Comparison of ENCODE assay signal across 25 cellular contexts in genomic region chr10:50648935-50649227, GRCh38. TPM values are rescaled to one million over a fixed set of nuclear protein-coding genes. Genes with fewer than 3 reads are reported as not detected.
DNase-seq lines count a peak whose midpoint lies in the region; ATAC-seq and TF ChIP-seq lines count a peak whose summit lies in the region.
"Had no signal": no experiment of that assay in that cellular context is flagged by ENCODE, and none has a peak within 500 bp of the region (broad histone marks: within the 10 kb centered on the region; RNA-seq: fewer than 3 reads in every experiment).

No MANE protein-coding gene starts in this region.

- H3K27ac Mint-ChIP-seq in GM23338, result no peak overlapping the region
- peak overlapping the region; percentile 63 for H3K27ac Mint-ChIP-seq in activated B cell treated with CpG ODN at 0.5 μM for 24 hours
- H3K27ac Mint-ChIP-seq: CD8-positive, alpha-beta memory T cell; HFFc6 had no signal

- no peak for TF ChIP-seq RAD21 in liver (IDR thresholded peaks at IDR 0.05)

- H3K4me1 Mint-ChIP-seq in GM23338 (peaks cover 8% of the 10 kb centered on the region), activated B cell treated with CpG ODN at 0.5 μM for 24 hours (peaks cover 41% of the 10 kb centered on the region)

- H3K79me2 ChIP-seq in GM23338 (replicated peaks; ENCODE audit: insufficient read depth), result no peaks in the 10 kb centered on the region

- TF ChIP-seq CTCF in GM23338 (conservative IDR thresholded peaks at IDR 0.05; ENCODE audit: low read depth in 2 of 2), result no peak
- TF ChIP-seq CTCF in activated B cell treated with CpG ODN at 0.5 μM for 24 hours (IDR thresholded peaks at IDR 0.05), result no peak
- no peak for TF ChIP-seq CTCF in liver (IDR thresholded peaks at IDR 0.05; ENCODE audit: low read depth, low read length, missing input control)

- ATAC-seq in GM23338 (no peak), activated B cell treated with CpG ODN at 0.5 μM for 24 hours (ENCODE audit: low read depth) (no peak)

- no peaks in the 10 kb centered on the region for H3K9me3 ChIP-seq in liver (ENCODE audit: control insufficient read depth in 4 of 4, low read length in 3 of 4)
- H3K9me3 ChIP-seq: BE2C, HAP-1 had no signal

- H3K9ac ChIP-seq in liver (ENCODE audit: low read depth in 1 of 2, low read length in 2 of 2), result no peak overlapping the region

- no peaks in the 10 kb centered on the region for H3K27me3 ChIP-seq in GM23338 (ENCODE audit: insufficient read depth)
- no peaks in the 10 kb centered on the region for H3K27me3 ChIP-seq in liver (ENCODE audit: control insufficient read depth in 4 of 4, insufficient read depth in 4 of 4, low read length in 3 of 4)
- H3K27me3 ChIP-seq: BE2C had no signal

- no peak overlapping the region for H3K4me2 ChIP-seq in GM23338

- H3K36me3 Mint-ChIP-seq in GM23338 (ENCODE audit: low read depth) (no peaks in the 10 kb centered on the region), activated B cell treated with CpG ODN at 0.5 μM for 24 hours (ENCODE audit: low read depth) (no peaks in the 10 kb centered on the region)
- H3K36me3 Mint-ChIP-seq: CD14-positive monocyte had no signal

- POLR2A ChIA-PET in activated B cell treated with CpG ODN at 0.5 μM for 24 hours (lab: Charles Lee), result interaction anchor here (1.2 to 3.1 kb wide), 2 partner anchors 12 to 26 kb away, joined by 4 to 37 read pairs; partner anchors contain the start of gene SGMS1

- H2AFZ ChIP-seq in GM23338, result peak overlapping the region; percentile 45

- H3F3A ChIP-seq in GM23338 (replicated peaks; ENCODE audit: low read depth), result no peaks in the 10 kb centered on the region

- H3K36me3 ChIP-seq in GM23338 (ENCODE audit: insufficient read depth), result no peaks in the 10 kb centered on the region
- H3K36me3 ChIP-seq in liver (ENCODE audit: control insufficient read depth in 4 of 4, insufficient read depth in 3 of 4, low read depth in 1 of 4, low read length in 3 of 4), result no peaks in the 10 kb centered on the region
- H3K36me3 ChIP-seq: BE2C, HAP-1 had no signal

- 22% methylated on average over 1 of the region's 1 CpG for WGBS in liver

- CTCF ChIA-PET in activated B cell treated with CpG ODN at 0.5 μM for 24 hours (lab: Charles Lee), result interaction anchor here (1.1 to 1.2 kb wide), 2 partner anchors 10 to 24 kb away, joined by 3 read pairs; no protein-coding TSS in a partner anchor

- H4K20me1 ChIP-seq in GM23338 (replicated peaks; ENCODE audit: insufficient read depth), result no peaks in the 10 kb centered on the region

- intact Hi-C loops in activated B cell treated with CpG ODN at 0.5 μM for 24 hours (cut with micrococcal nuclease), result loop anchor here (1.0 kb wide), 2 partner anchors 12 to 24 kb away; no protein-coding TSS in a partner anchor

- H3K9me3 Mint-ChIP-seq in GM23338 (no peaks in the 10 kb centered on the region; the same call in 2 of the 3 replicates), activated B cell treated with CpG ODN at 0.5 μM for 24 hours (no peaks in the 10 kb centered on the region)
- H3K9me3 Mint-ChIP-seq: CD8-positive, alpha-beta memory T cell; HFFc6 had no signal

- H3K4me3 Mint-ChIP-seq in GM23338 (no peak overlapping the region), activated B cell treated with CpG ODN at 0.5 μM for 24 hours (peak overlapping the region; percentile 20)
- H3K4me3 Mint-ChIP-seq: CD14-positive monocyte; CD8-positive, alpha-beta memory T cell; HFFc6 had no signal

- H3K4me1 ChIP-seq in GM23338 (ENCODE audit: insufficient read depth), result no peaks in the 10 kb centered on the region
- H3K4me1 ChIP-seq in liver (ENCODE audit: control insufficient read depth in 4 of 4, insufficient read depth in 4 of 4, low read length in 3 of 4), result peaks cover 1 to 24% (median 15%) of the 10 kb centered on the region in 4 donors
- H3K4me1 ChIP-seq: BE2C, HAP-1 had no signal

- H3K27ac ChIP-seq in GM23338 (ENCODE audit: low read depth), result no peak overlapping the region
- peak overlapping the region; percentile 42 to 63 for H3K27ac ChIP-seq in liver (ENCODE audit: low read depth in 1 of 2, low read length in 2 of 2)
- H3K27ac ChIP-seq: RWPE1 had no signal

- H3K4me3 ChIP-seq in GM23338, result no peak overlapping the region
- H3K4me3 ChIP-seq in liver (ENCODE audit: low read depth in 1 of 3, low read length in 3 of 3), result no peak overlapping the region
- H3K4me3 ChIP-seq: HAP-1 had no signal

- H3K27me3 Mint-ChIP-seq in GM23338 (ENCODE audit: insufficient read depth, low read depth, poor library complexity) (peaks cover 3% of the 10 kb centered on the region), activated B cell treated with CpG ODN at 0.5 μM for 24 hours (no peaks in the 10 kb centered on the region)
- H3K27me3 Mint-ChIP-seq: CD8-positive, alpha-beta memory T cell had no signal

- H3K9me2 ChIP-seq in GM23338 (ENCODE audit: insufficient read depth), result peaks cover under 1% of the 10 kb centered on the region; the same call in 1 of the 2 replicates

- DNase-seq in GM23338 (ENCODE audit: low spot score) (no peak), activated B cell treated with CpG ODN at 0.5 μM for 24 hours (no peak), Kasumi-1 (lab: John Stamatoyannopoulos, UW) (no peak), RPMI8226 (no peak), NCI-H2081 treated with DMSO at 0.1 percent for 48 hours (lab: John Stamatoyannopoulos, UW) (no peak)
- no peak for DNase-seq in stimulated activated CD4-positive, alpha-beta T cell treated with anti-CD3 and anti-CD28 coated beads, Interleukin-4, amount 100 ng/mL, for 4 hours
- DNase-seq: BE2C; Calu3; CD8-positive, alpha-beta memory T cell; DMS153; DND-41; GOT3; HFFc6; NCI-H1105 treated with DMSO at 0.1 percent for 48 hours; NCI-H146; NCI-H1930; NCI-H446; NCI-H524 treated with DMSO at 0.1 percent for 48 hours; NCI-H774; SHP77; T-helper 1 cell had no signal

TF ChIP-seq in GM23338, 12 proteins besides CTCF, POLR2A, EP300 and RAD21 (continues in another document):
- TF ChIP-seq STAT1 (IDR thresholded peaks at IDR 0.05; ENCODE audit: unreplicated experiment) (no peak), EZH2 (IDR thresholded peaks at IDR 0.05; ENCODE audit: low read depth, unreplicated experiment) (no peak), ZNF114 (CRISPR knock-in tag; IDR thresholded peaks at IDR 0.05) (no peak), NANOG (IDR thresholded peaks at IDR 0.05; ENCODE audit: borderline replicate concordance) (no peak), JUNB (IDR thresholded peaks at IDR 0.05; ENCODE audit: unreplicated experiment) (no peak), CREB1 (CRISPR knock-in tag; IDR thresholded peaks at IDR 0.05; ENCODE audit: low read depth) (no peak), ZNF331 (CRISPR knock-in tag; IDR thresholded peaks at IDR 0.05; ENCODE audit: low read depth) (no peak)

TF ChIP-seq in liver, 16 proteins besides CTCF, POLR2A, EP300 and RAD21:
- TF ChIP-seq FOXA1 (IDR thresholded peaks at IDR 0.05), result no peak
- no peak for TF ChIP-seq HNF4G (IDR thresholded peaks at IDR 0.05)
- TF ChIP-seq GABPA (IDR thresholded peaks at IDR 0.05 in 1 of 2, conservative IDR thresholded peaks at IDR 0.05 in 1 of 2), result no peak
- TF ChIP-seq, protein P1, sequence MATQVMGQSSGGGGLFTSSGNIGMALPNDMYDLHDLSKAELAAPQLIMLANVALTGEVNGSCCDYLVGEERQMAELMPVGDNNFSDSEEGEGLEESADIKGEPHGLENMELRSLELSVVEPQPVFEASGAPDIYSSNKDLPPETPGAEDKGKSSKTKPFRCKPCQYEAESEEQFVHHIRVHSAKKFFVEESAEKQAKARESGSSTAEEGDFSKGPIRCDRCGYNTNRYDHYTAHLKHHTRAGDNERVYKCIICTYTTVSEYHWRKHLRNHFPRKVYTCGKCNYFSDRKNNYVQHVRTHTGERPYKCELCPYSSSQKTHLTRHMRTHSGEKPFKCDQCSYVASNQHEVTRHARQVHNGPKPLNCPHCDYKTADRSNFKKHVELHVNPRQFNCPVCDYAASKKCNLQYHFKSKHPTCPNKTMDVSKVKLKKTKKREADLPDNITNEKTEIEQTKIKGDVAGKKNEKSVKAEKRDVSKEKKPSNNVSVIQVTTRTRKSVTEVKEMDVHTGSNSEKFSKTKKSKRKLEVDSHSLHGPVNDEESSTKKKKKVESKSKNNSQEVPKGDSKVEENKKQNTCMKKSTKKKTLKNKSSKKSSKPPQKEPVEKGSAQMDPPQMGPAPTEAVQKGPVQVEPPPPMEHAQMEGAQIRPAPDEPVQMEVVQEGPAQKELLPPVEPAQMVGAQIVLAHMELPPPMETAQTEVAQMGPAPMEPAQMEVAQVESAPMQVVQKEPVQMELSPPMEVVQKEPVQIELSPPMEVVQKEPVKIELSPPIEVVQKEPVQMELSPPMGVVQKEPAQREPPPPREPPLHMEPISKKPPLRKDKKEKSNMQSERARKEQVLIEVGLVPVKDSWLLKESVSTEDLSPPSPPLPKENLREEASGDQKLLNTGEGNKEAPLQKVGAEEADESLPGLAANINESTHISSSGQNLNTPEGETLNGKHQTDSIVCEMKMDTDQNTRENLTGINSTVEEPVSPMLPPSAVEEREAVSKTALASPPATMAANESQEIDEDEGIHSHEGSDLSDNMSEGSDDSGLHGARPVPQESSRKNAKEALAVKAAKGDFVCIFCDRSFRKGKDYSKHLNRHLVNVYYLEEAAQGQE (IDR thresholded peaks at IDR 0.05), result peak; percentile 24
- TF ChIP-seq YY1 (IDR thresholded peaks at IDR 0.05), result peak; percentile 9

RNA-seq across cellular contexts. Expression of gene SGMS1, which starts 25.1 kb away (rescaled TPM):
- total RNA-seq in GM23338 (2014; rRNA removed; shearing (Covaris generic)), result 33.6 and 34.7 TPM in 2 replicates
- polyA plus RNA-seq in GM23338 (2016; fragmentation: Nextera tagmentation; extraction: Ambion mirVana) (12.6 and 15.0 TPM in 2 replicates), liver (10 to 100 TPM in 1 of 2 donors, 1 to 10 TPM in 1; 6.8 to 10.4 TPM)
- total RNA-seq in activated B cell treated with CpG ODN at 0.5 μM for 24 hours (25.8 and 27.5 TPM in 2 replicates), liver (10 to 100 TPM; 31.9 to 98.2 TPM)
